In genomic region chr5:73448451-73449136, GRCh38 we compare ENCODE assay signal across 8 cellular contexts. TPM values are rescaled to one million over a fixed set of nuclear protein-coding genes. Genes with fewer than 3 reads are reported as not detected.
A peak's percentile ranks its signal among the peaks of the same experiment; 100 is the strongest.
DNase-seq lines count a peak whose midpoint lies in the region; ATAC-seq, FAIRE-seq and TF ChIP-seq lines count a peak whose summit lies in the region.

TSS of gene FOXD1 (minus strand) at chr5:73448777. CDS start at chr5:73448362, 415 bp downstream.

- peak within 1 kb of the TSS; percentile 78 for H3K4me3 Mint-ChIP-seq in activated CD8-positive, alpha-beta T cell treated with anti-CD3 and anti-CD28 coated beads for 36 hours

- no peaks in the 10 kb centered on the region for H3K36me3 ChIP-seq in esophagus squamous epithelium

- POLR2A ChIA-PET in activated CD8-positive, alpha-beta T cell treated with anti-CD3 and anti-CD28 coated beads for 36 hours (lab: Charles Lee), result interaction anchor here (0.5 to 1.2 kb wide), 2 partner anchors 48 to 157 kb away, joined by 3 to 4 read pairs; no protein-coding TSS in a partner anchor

- H3K9me3 ChIP-seq in esophagus squamous epithelium, result no peaks in the 10 kb centered on the region

- H3K36me3 Mint-ChIP-seq in activated CD8-positive, alpha-beta T cell treated with anti-CD3 and anti-CD28 coated beads for 36 hours (ENCODE audit: low read depth), result peaks cover 3% of the 10 kb centered on the region

- 0% methylated on average over 10 to 19 of the region's 61 CpGs for WGBS in esophagus squamous epithelium, 2 donors

- no peaks in the 10 kb centered on the region for H3K9me3 Mint-ChIP-seq in activated CD8-positive, alpha-beta T cell treated with anti-CD3 and anti-CD28 coated beads for 36 hours

- CTCF ChIA-PET in activated CD8-positive, alpha-beta T cell treated with anti-CD3 and anti-CD28 coated beads for 36 hours (lab: Charles Lee), result interaction anchor here (0.6 to 1.8 kb wide), 7 partner anchors 10 to 517 kb away, joined by 3 to 8 read pairs (median 4); no protein-coding TSS in a partner anchor

- peaks cover 15% of the 10 kb centered on the region for H3K4me1 Mint-ChIP-seq in activated CD8-positive, alpha-beta T cell treated with anti-CD3 and anti-CD28 coated beads for 36 hours (ENCODE audit: low read depth)

- H3K27me3 ChIP-seq in esophagus squamous epithelium, result peaks cover 25 to 99% (median 55%) of the 10 kb centered on the region in 4 donors

- H3K27ac Mint-ChIP-seq in activated CD8-positive, alpha-beta T cell treated with anti-CD3 and anti-CD28 coated beads for 36 hours, result no peak within 1 kb of the TSS

- intact Hi-C loops in activated CD8-positive, alpha-beta T cell treated with anti-CD3 and anti-CD28 coated beads for 36 hours (cut with micrococcal nuclease), result loop anchor here (5.0 kb wide), 1 partner anchor 66 kb away; no protein-coding TSS in a partner anchor
- intact Hi-C loops in esophagus squamous epithelium (cut with DNase I), result loop anchor here (10.0 kb wide), 1 partner anchor 144 kb away; no protein-coding TSS in a partner anchor

- no peak for TF ChIP-seq CTCF in activated CD8-positive, alpha-beta T cell treated with anti-CD3 and anti-CD28 coated beads for 36 hours (IDR thresholded peaks at IDR 0.05)
- peak in 1 of 6 experiments; percentile 6 for TF ChIP-seq CTCF in esophagus squamous epithelium (IDR thresholded peaks at IDR 0.05)

- ATAC-seq in HG02642 (IDR thresholded peaks at IDR 0.05; ENCODE audit: poor library complexity, unreplicated experiment) (peak; percentile 50), GM18519 (IDR thresholded peaks at IDR 0.05; ENCODE audit: low FRiP score, unreplicated experiment) (no peak)
- peak; percentile 81 for ATAC-seq in activated CD8-positive, alpha-beta T cell treated with anti-CD3 and anti-CD28 coated beads for 36 hours

- peak; percentile 76 for FAIRE-seq in urothelium cell line (lab: Jason Lieb, UNC)

- peak within 1 kb of the TSS; percentile 39 to 77 (median 52) for H3K4me3 ChIP-seq in esophagus squamous epithelium

- peaks cover 71% of the 10 kb centered on the region for H3K27me3 Mint-ChIP-seq in activated CD8-positive, alpha-beta T cell treated with anti-CD3 and anti-CD28 coated beads for 36 hours

- TF ChIP-seq POLR2A in esophagus squamous epithelium (IDR thresholded peaks at IDR 0.05), result peak in 2 of 4 donors; percentile 74 to 83

- DNase-seq in DMS79 (lab: John Stamatoyannopoulos, UW), result peak; percentile 61
- peak; percentile 55 for DNase-seq in NCI-H2227 (lab: John Stamatoyannopoulos, UW; ENCODE audit: unreplicated experiment)
- peak; percentile 81 for DNase-seq in activated CD8-positive, alpha-beta T cell treated with anti-CD3 and anti-CD28 coated beads for 36 hours
- DNase-seq in esophagus squamous epithelium (lab: John Stamatoyannopoulos, UW), result peak; percentile 10
- peak; percentile 95 for DNase-seq in myocyte (ENCODE audit: low read depth)
- peak; percentile 89 for DNase-seq in urothelium cell line (ENCODE audit: low spot score)

- peaks cover 18 to 55% (median 23%) of the 10 kb centered on the region in 3 donors for H3K4me1 ChIP-seq in esophagus squamous epithelium

- H3K27ac ChIP-seq in esophagus squamous epithelium, result peak within 1 kb of the TSS; percentile 72 to 89 (median 79)

RNA-seq across cellular contexts. Expression of gene FOXD1, which starts in this region (rescaled TPM):
- 1 to 10 TPM in 1 of 2 experiments, under 1 TPM in 1; 0.99 to 1.5 TPM for total RNA-seq in activated CD8-positive, alpha-beta T cell treated with anti-CD3 and anti-CD28 coated beads for 36 hours
- total RNA-seq in esophagus squamous epithelium (1 to 10 TPM in 2 of 4 donors, under 1 TPM in 1, not detected in 1; 0.48 to 3.5 (median 1.5) TPM), myocyte (14.0 and 18.6 TPM in 2 replicates)
- polyA plus RNA-seq in myocyte (2012), result 19.6 TPM

Comparison
In these comparisons a context has a peak if more than half of its experiments do, and no peak if none do; other contexts are left out.
1. DNase-seq: peak in every context shown above with its lines; median percentile 95 in myocyte; 89 in urothelium cell line; 81 in activated CD8-positive, alpha-beta T cell treated with anti-CD3 and anti-CD28 coated beads for 36 hours; 61 in DMS79; 55 in NCI-H2227; 10 in esophagus squamous epithelium.